In genomic region chr6:29568021-29568420, GRCh38 we compare ENCODE assay signal across 23 cellular contexts.
"Had no signal": no experiment of that assay in that cellular context is flagged by ENCODE, and none has a peak within 500 bp of the region (broad histone marks: within the 10 kb centered on the region; RNA-seq: fewer than 3 reads in every experiment).

No MANE protein-coding gene starts in this region.

- DNase-seq: erythroblast; foreskin melanocyte; heart left ventricle; hippocampal formation; left colon; left ventricle myocardium superior; mesenchymal stem cell; midbrain; nucleus accumbens; ovary; sigmoid colon; stimulated activated CD4-positive, alpha-beta T cell treated with anti-CD3 and anti-CD28 coated beads, Interleukin-2, amount 100 ng/mL, for 24 hours; stimulated activated CD4-positive, alpha-beta T cell treated with anti-CD3 and anti-CD28 coated beads, Interleukin-4, amount 100 ng/mL, for 4 hours; stimulated activated naive B cell treated with anti-CD40 and anti-IgM and Interleukin-4, amounts not matched to agents 10 μg/mL and 1 μg/mL and 100 μg/mL, for 72 hours; stimulated activated naive CD8-positive, alpha-beta T cell treated with anti-CD3 and anti-CD28 coated beads, Interleukin-15, amount 100 ng/mL, for 72 hours; testis; upper lobe of right lung had no signal

- H3K4me3 ChIP-seq: heart left ventricle, lung, neural progenitor cell, ovary, right atrium auricular region, sigmoid colon, skin epidermis, testis, tibial nerve, upper lobe of right lung, vagina had no signal

- H3K27ac ChIP-seq: heart left ventricle, neural progenitor cell, ovary, right atrium auricular region, sigmoid colon, skin epidermis, testis, tibial nerve, upper lobe of right lung, vagina had no signal
